In the genomic region with DNA sequence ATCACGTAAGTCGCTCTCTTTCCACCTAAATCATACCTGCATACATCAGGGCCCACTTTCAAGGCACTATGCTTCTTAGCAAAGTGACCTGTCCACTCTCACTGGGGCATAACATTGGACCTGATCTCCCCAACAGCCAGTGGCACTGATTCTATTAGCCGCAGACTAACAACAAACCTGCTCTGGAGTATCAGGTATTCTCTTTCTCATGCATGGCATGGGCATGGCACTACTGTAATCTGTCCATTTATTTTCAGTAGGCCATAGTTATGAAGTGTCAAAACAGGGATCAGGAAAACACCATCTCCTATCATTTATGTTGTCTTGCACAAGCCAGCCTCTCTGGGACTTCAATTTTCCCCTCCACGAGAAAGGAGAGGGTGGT, we compare ENCODE assay signal across 15 cellular contexts. TPM values are rescaled to one million over a fixed set of nuclear protein-coding genes. Genes with fewer than 3 reads are reported as not detected.
"Had no signal": no experiment of that assay in that cellular context is flagged by ENCODE, and none has a peak within 500 bp of the region (broad histone marks: within the 10 kb centered on the region; RNA-seq: fewer than 3 reads in every experiment).

No MANE protein-coding gene starts in this region.

- H3K4me1 Mint-ChIP-seq: central memory CD8-positive, alpha-beta T cell had no signal

- H3K27me3 ChIP-seq: gastroesophageal sphincter, ovary had no signal

- H3K9me3 ChIP-seq: gastroesophageal sphincter, mucosa of descending colon, ovary, prostate gland had no signal

- H3K9me3 Mint-ChIP-seq: central memory CD8-positive, alpha-beta T cell; naive thymus-derived CD8-positive, alpha-beta T cell had no signal

- H3K36me3 ChIP-seq: gastroesophageal sphincter, ovary, prostate gland had no signal

- H3K36me3 Mint-ChIP-seq: naive thymus-derived CD8-positive, alpha-beta T cell had no signal

- DNase-seq: cortex of kidney had no signal

- H3K4me1 ChIP-seq: prostate gland had no signal

- H3K27ac ChIP-seq: gastroesophageal sphincter, ovary, prostate gland had no signal

- H3K4me3 ChIP-seq: mucosa of descending colon, ovary, prostate gland had no signal

- H3K4me3 Mint-ChIP-seq: central memory CD8-positive, alpha-beta T cell had no signal

RNA-seq across cellular contexts. Expression of gene CALHM4, which starts 8.5 kb away (rescaled TPM):
- total RNA-seq: esophagus mucosa; gastroesophageal sphincter; liver; lung microvascular endothelial cell; mesenteric fat pad; mucosa of descending colon; naive thymus-derived CD8-positive, alpha-beta T cell; ovary; renal cortical epithelial cell; sciatic nerve; skeletal muscle tissue had no signal
- polyA plus RNA-seq: liver; naive thymus-derived CD8-positive, alpha-beta T cell; neural cell had no signal

RNA-seq across cellular contexts. Expression of gene TRAPPC3L, which starts 16.5 kb away (rescaled TPM):
- total RNA-seq: esophagus mucosa; gastroesophageal sphincter; lung microvascular endothelial cell; mesenteric fat pad; mucosa of descending colon; naive thymus-derived CD8-positive, alpha-beta T cell; prostate gland; renal cortical epithelial cell had no signal
- polyA plus RNA-seq: naive thymus-derived CD8-positive, alpha-beta T cell; neural cell had no signal

RNA-seq across cellular contexts. Expression of gene CALHM5, which starts 50.6 kb away (rescaled TPM):
- total RNA-seq: naive thymus-derived CD8-positive, alpha-beta T cell had no signal
- polyA plus RNA-seq: naive thymus-derived CD8-positive, alpha-beta T cell had no signal

RNA-seq across cellular contexts. Expression of gene RSPH4A, which starts 54.3 kb away (rescaled TPM):
- total RNA-seq: esophagus mucosa had no signal
